In the genomic region with DNA sequence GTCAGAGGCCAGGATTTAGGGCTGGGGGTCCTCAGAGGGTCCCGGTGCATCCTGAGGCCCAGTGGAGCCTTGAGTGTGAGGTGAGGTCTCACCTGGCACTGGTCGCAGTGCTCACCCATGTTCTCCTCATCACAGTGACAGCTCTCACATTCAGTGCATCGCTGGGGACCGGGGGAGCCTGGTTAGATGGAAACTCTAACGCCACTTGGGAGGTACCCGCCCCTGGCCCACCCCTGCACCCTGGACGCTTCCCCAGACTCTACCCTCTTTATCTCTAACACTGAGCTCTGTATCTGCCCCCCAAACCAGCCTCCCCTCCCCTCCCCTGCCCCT, we compare ENCODE assay signal across 12 cellular contexts. TPM values are rescaled to one million over a fixed set of nuclear protein-coding genes. Genes with fewer than 3 reads are reported as not detected.
DNase-seq lines count a peak whose midpoint lies in the region; ATAC-seq, FAIRE-seq and TF ChIP-seq lines count a peak whose summit lies in the region.
"Had no signal": no experiment of that assay in that cellular context is flagged by ENCODE, and none has a peak within 500 bp of the region (broad histone marks: within the 10 kb centered on the region; RNA-seq: fewer than 3 reads in every experiment).

No MANE protein-coding gene starts in this region.

- no peak overlapping the region for H3K18ac ChIP-seq in H1 (ENCODE audit: extremely low read depth, low read length)

- no peak overlapping the region for H3K23ac ChIP-seq in H1 (ENCODE audit: insufficient read length)

- H3K23me2 ChIP-seq in H1 (ENCODE audit: low read depth, low read length): peaks cover 24% of the 10 kb centered on the region

- ATAC-seq in CD8-positive, alpha-beta T cell: peak; percentile 10
- ATAC-seq in esophagus mucosa (no peak), HG02938 (IDR thresholded peaks at IDR 0.05; ENCODE audit: unreplicated experiment) (no peak)

- H4K20me1 ChIP-seq in H1 (replicated peaks in 1 of 2; ENCODE audit: control insufficient read depth in 1 of 2, insufficient read depth in 2 of 2, low read length in 2 of 2): peaks cover 0 to 2% of the 10 kb centered on the region in 2 experiments

- no peak overlapping the region for H2AK5ac ChIP-seq in H1 (ENCODE audit: low read depth, low read length)

- no peak for DNase-seq in CD8-positive, alpha-beta T cell
- no peak for DNase-seq in H1 (ENCODE audit: low read depth in 1 of 2, low spot score in 2 of 2)
- DNase-seq in Ammon's horn (ENCODE audit: low spot score): no peak
- no peak for DNase-seq in activated CD8-positive, alpha-beta memory T cell treated with anti-CD3 and anti-CD28 coated beads for 24 hours
- DNase-seq: NCI-H226 had no signal

- no peak overlapping the region; a peak in 1 of 7 replicates for H3K9ac ChIP-seq in H1 (replicated peaks in 1 of 4; ENCODE audit: extremely low read depth in 1 of 4, low read depth in 3 of 4, low read length in 3 of 4)

- no peak overlapping the region for H4K5ac ChIP-seq in H1 (ENCODE audit: insufficient read length, low read depth, low read length)

- no peak overlapping the region for H3K56ac ChIP-seq in H1 (replicated peaks; ENCODE audit: insufficient read length, low read depth, low read length)

- TF ChIP-seq EP300 in H1 (IDR thresholded peaks at IDR 0.05; ENCODE audit: borderline replicate concordance in 1 of 2, low read depth in 2 of 2, low read length in 2 of 2): no peak

- peaks cover 28% of the 10 kb centered on the region for H3K27me3 ChIP-seq in CD8-positive, alpha-beta T cell (ENCODE audit: insufficient read depth, low read length)
- H3K27me3 ChIP-seq in H1 (replicated peaks in 1 of 4; ENCODE audit: control insufficient read depth in 3 of 4, extremely low read depth in 1 of 4, insufficient read depth in 3 of 4, low read length in 3 of 4): peaks cover 0 to 7% (median 3%) of the 10 kb centered on the region in 4 experiments; a peak in 3 of 7 replicates

- TF ChIP-seq CTCF in CD8-positive, alpha-beta T cell (IDR thresholded peaks at IDR 0.05): no peak
- TF ChIP-seq CTCF in HEK293 (tag by site-specific recombination; IDR thresholded peaks at IDR 0.05) (no peak), H1 (IDR thresholded peaks at IDR 0.05; ENCODE audit: control extremely low read depth in 1 of 3, insufficient read depth in 1 of 3, low read depth in 1 of 3, low read length in 3 of 3) (no peak), nephron (IDR thresholded peaks at IDR 0.05; ENCODE audit: unreplicated experiment in 3 of 3) (no peak)

- H3K9me3 ChIP-seq in CD8-positive, alpha-beta T cell (ENCODE audit: low read length): no peaks in the 10 kb centered on the region
- H3K9me3 ChIP-seq in HEK293 (ENCODE audit: control insufficient read depth, insufficient read depth, low read depth, low read length) (no peaks in the 10 kb centered on the region), H1 (ENCODE audit: insufficient read depth in 2 of 2, low read depth in 1 of 2, low read length in 1 of 2) (no peaks in the 10 kb centered on the region)

- 0 out of 2 replicates have a peak, but pooled peaks cover 2% of the 10 kb centered on the region for H3K79me1 ChIP-seq in H1 (ENCODE audit: low read depth, low read length)

- TF ChIP-seq POLR2A in H1 (IDR thresholded peaks at IDR 0.05; ENCODE audit: control extremely low read depth in 1 of 2, low read depth in 2 of 2, low read length in 2 of 2): no peak

- H3K36me3 Mint-ChIP-seq in CD8-positive, alpha-beta T cell: no peaks in the 10 kb centered on the region
- H3K36me3 Mint-ChIP-seq in nephron (ENCODE audit: low read depth): no peaks in the 10 kb centered on the region

- POLR2A ChIA-PET in CD8-positive, alpha-beta T cell (lab: Charles Lee): no interaction called here
- POLR2A ChIA-PET in HEK293 (lab: Yijun Ruan, JAX): interaction anchor here (0.5 to 3.8 kb wide), 4 partner anchors 35 to 323 kb away, joined by 3 to 22 read pairs (median 5); a partner anchor contains a TSS
- POLR2A ChIA-PET in H1 (lab: Charles Lee; ENCODE audit: partially characterized antibody): interaction anchor here (0.9 to 4.8 kb wide), 3 partner anchors 44 to 59 kb away, joined by 3 to 27 read pairs (median 3); no protein-coding TSS in a partner anchor

- peaks cover 27% of the 10 kb centered on the region for H3K4me1 Mint-ChIP-seq in CD8-positive, alpha-beta T cell (ENCODE audit: low read depth)
- H3K4me1 Mint-ChIP-seq in nephron: peaks cover 50% of the 10 kb centered on the region

- H3K14ac ChIP-seq in H1 (ENCODE audit: insufficient read length): no peak overlapping the region

- no peak overlapping the region for H2BK12ac ChIP-seq in H1 (ENCODE audit: low read depth, low read length)

- H2BK15ac ChIP-seq in H1 (ENCODE audit: low read length): no peak overlapping the region

- no peak overlapping the region for H4K91ac ChIP-seq in H1 (replicated peaks; ENCODE audit: insufficient read length, low read length)

- no peak overlapping the region for H3K27ac ChIP-seq in CD8-positive, alpha-beta T cell (ENCODE audit: low read depth, low read length)
- H3K27ac ChIP-seq in HEK293 (ENCODE audit: extremely low read depth, low read depth, low read length) (no peak overlapping the region), H1 (ENCODE audit: low read depth, low read length) (no peak overlapping the region)

- no peak for TF ChIP-seq RAD21 in H1 (IDR thresholded peaks at IDR 0.05 in 1 of 2, conservative IDR thresholded peaks at IDR 0.05 in 1 of 2; ENCODE audit: low read depth in 2 of 2, low read length in 2 of 2)

- intact Hi-C loops in CD8-positive, alpha-beta T cell (cut with DNase I, micrococcal nuclease): no loop called here

- H3K9me3 Mint-ChIP-seq in CD8-positive, alpha-beta T cell: no peaks in the 10 kb centered on the region
- H3K9me3 Mint-ChIP-seq in nephron: no peaks in the 10 kb centered on the region
- H3K9me3 Mint-ChIP-seq: activated CD4-positive, alpha-beta T cell treated with anti-CD3 and anti-CD28 coated beads, Interleukin-2, amount 10 ng/mL, durations not matched to agents 7 days and 5 days had no signal

- no peak for FAIRE-seq in H1 (lab: Jason Lieb, UNC)

- no peak overlapping the region for H2AFZ ChIP-seq in H1 (ENCODE audit: low read length)

- no peak overlapping the region for H2BK120ac ChIP-seq in H1 (replicated peaks; ENCODE audit: low read depth, low read length)

- no peak overlapping the region for H3K4ac ChIP-seq in H1 (replicated peaks; ENCODE audit: insufficient read length, low read depth, low read length)

- CTCF ChIA-PET in CD8-positive, alpha-beta T cell (lab: Charles Lee): no interaction called here
- CTCF ChIA-PET in HEK293 (lab: Yijun Ruan, JAX) (no interaction called here), H1 (lab: Charles Lee; ENCODE audit: partially characterized antibody) (interaction anchor here (1.0 to 1.9 kb wide), 2 partner anchors 13 to 54 kb away, joined by 3 to 7 read pairs; no protein-coding TSS in a partner anchor)

- peak overlapping the region; percentile 59 to 85 for H3K4me2 ChIP-seq in H1 (ENCODE audit: insufficient read depth in 1 of 2, low read depth in 2 of 2, low read length in 2 of 2)

- H3K4me3 Mint-ChIP-seq in CD8-positive, alpha-beta T cell: peak overlapping the region; percentile 15
- H3K4me3 Mint-ChIP-seq in nephron: peak overlapping the region; percentile 98 to 100 (median 99)
- H3K4me3 Mint-ChIP-seq: activated CD4-positive, alpha-beta T cell treated with anti-CD3 and anti-CD28 coated beads, Interleukin-2, amount 10 ng/mL, durations not matched to agents 7 days and 5 days had no signal

- no peak overlapping the region for H2BK5ac ChIP-seq in H1 (ENCODE audit: low read depth, low read length)

- H3K27me3 Mint-ChIP-seq in CD8-positive, alpha-beta T cell (ENCODE audit: low read depth): peaks cover 69% of the 10 kb centered on the region
- peaks cover 15% of the 10 kb centered on the region for H3K27me3 Mint-ChIP-seq in nephron (ENCODE audit: low read depth)

- no peak overlapping the region for H2BK20ac ChIP-seq in H1 (ENCODE audit: low read length)

- H3K4me1 ChIP-seq in CD8-positive, alpha-beta T cell (ENCODE audit: insufficient read depth, low read length): peaks cover 37% of the 10 kb centered on the region
- H3K4me1 ChIP-seq in HEK293 (ENCODE audit: control insufficient read depth, insufficient read depth, low read length) (peaks cover 6% of the 10 kb centered on the region), H1 (replicated peaks in 1 of 4; ENCODE audit: control insufficient read depth in 3 of 4, insufficient read depth in 4 of 4, low read length in 3 of 4) (peaks cover 0 to 31% (median 19%) of the 10 kb centered on the region in 4 experiments; a peak in 6 of 7 replicates)

- H3K79me2 ChIP-seq in H1 (ENCODE audit: control insufficient read depth in 1 of 2, insufficient read depth in 2 of 2, low read length in 2 of 2): no peaks in the 10 kb centered on the region

- H3K4me3 ChIP-seq in CD8-positive, alpha-beta T cell (ENCODE audit: low read depth, low read length): no peak overlapping the region
- H3K4me3 ChIP-seq in HEK293 (ENCODE audit: low read depth, low read length) (no peak overlapping the region), H1 (ENCODE audit: extremely low read depth in 1 of 4, insufficient read depth in 2 of 4, low read depth in 3 of 4, low read length in 4 of 4) (peak overlapping the region in 1 of 4 experiments; percentile 32; a peak in 2 of 8 replicates)

- no peak overlapping the region for H4K8ac ChIP-seq in H1 (ENCODE audit: extremely low read depth, insufficient read depth, low read length)

- no peaks in the 10 kb centered on the region for H3K36me3 ChIP-seq in CD8-positive, alpha-beta T cell (ENCODE audit: insufficient read depth, low read length)
- H3K36me3 ChIP-seq in HEK293 (ENCODE audit: control insufficient read depth in 2 of 2, insufficient read depth in 1 of 2, low read length in 2 of 2) (no peaks in the 10 kb centered on the region), H1 (ENCODE audit: control insufficient read depth in 2 of 4, insufficient read depth in 4 of 4, low read length in 3 of 4) (no peaks in the 10 kb centered on the region)

- 27% methylated on average over 2 of the region's 7 CpGs; no CpG with 5 or more reads in 1 of the 2 experiments for whole genome bisulfite sequencing in H1 (ENCODE audit: extremely low coverage in 1 of 2, insufficient coverage in 1 of 2, insufficient read length in 1 of 2, insufficient replicate concordance in 2 of 2, low coverage in 1 of 2, low lambda C conversion rate in 2 of 2, missing lambda C conversion rate in 1 of 2), 2 experiments

- no peak overlapping the region for H3K27ac Mint-ChIP-seq in CD8-positive, alpha-beta T cell
- peak overlapping the region in 1 of 3 experiments; percentile 90 for H3K27ac Mint-ChIP-seq in nephron
- H3K27ac Mint-ChIP-seq: activated CD4-positive, alpha-beta T cell treated with anti-CD3 and anti-CD28 coated beads, Interleukin-2, amount 10 ng/mL, durations not matched to agents 7 days and 5 days had no signal

RNA-seq across cellular contexts. Expression of a gene that starts 3.0 kb away (rescaled TPM):
- not detected for total RNA-seq in CD8-positive, alpha-beta T cell
- 1.8 and 2.3 TPM in 2 replicates for total RNA-seq in H1 (2021; fragmentation: NEBNext Ultra II Directional; extraction: Animal tissue kit (Norgen Biotek cat#: 25700))
- polyA plus RNA-seq in H1 (2011; rRNA removed): 2.6 and 6.8 TPM in 2 replicates
- polyA plus RNA-seq in H1 (2011; cell fraction: cytosol; rRNA removed): 10.7 TPM
- 7.4 TPM for polyA plus RNA-seq in H1 (2011; cell fraction: nucleus; rRNA removed)
- 1.6 to 4.2 TPM (median 3.0 TPM) in 4 replicates for polyA plus RNA-seq in H1 (2012, experiment 1 of 2)
- 0.50 TPM for polyA plus RNA-seq in H1 (2012, experiment 2 of 2)
- 5.9 TPM for polyA plus RNA-seq in H1 (2013, experiment 1 of 2)
- polyA plus RNA-seq in H1 (2013, experiment 2 of 2): 6.1 TPM
- 0.61 and 4.4 TPM in 2 replicates for polyA minus RNA-seq in H1 (2011; rRNA and poly(A)+ RNA removed)
- 1.6 TPM for polyA minus RNA-seq in H1 (2011; cell fraction: cytosol; rRNA and poly(A)+ RNA removed)
- polyA minus RNA-seq in H1 (2011; cell fraction: nucleus; rRNA and poly(A)+ RNA removed): 2.0 TPM
- 0.24 TPM for total RNA-seq in esophagus mucosa
- total RNA-seq: activated CD4-positive, alpha-beta T cell treated with anti-CD3 and anti-CD28 coated beads, Interleukin-2, amount 10 ng/mL, durations not matched to agents 7 days and 5 days; HT1080; kidney epithelial cell had no signal

RNA-seq across cellular contexts. Expression of a gene that starts 5.4 kb away (rescaled TPM):
- not detected for total RNA-seq in CD8-positive, alpha-beta T cell
- total RNA-seq in H1 (2021; fragmentation: NEBNext Ultra II Directional; extraction: Animal tissue kit (Norgen Biotek cat#: 25700)): 11.3 and 12.6 TPM in 2 replicates
- polyA plus RNA-seq in H1 (2011; rRNA removed): 13.3 and 21.5 TPM in 2 replicates
- 14.1 TPM for polyA plus RNA-seq in H1 (2011; cell fraction: cytosol; rRNA removed)
- polyA plus RNA-seq in H1 (2011; cell fraction: nucleus; rRNA removed): 28.9 TPM
- 9.4 to 14.2 TPM (median 13.5 TPM) in 4 replicates for polyA plus RNA-seq in H1 (2012, experiment 1 of 2)
- 6.2 TPM for polyA plus RNA-seq in H1 (2012, experiment 2 of 2)
- 9.1 TPM for polyA plus RNA-seq in H1 (2013, experiment 1 of 2)
- 8.2 TPM for polyA plus RNA-seq in H1 (2013, experiment 2 of 2)
- polyA minus RNA-seq in H1 (2011; rRNA and poly(A)+ RNA removed): 5.0 and 6.0 TPM in 2 replicates
- polyA minus RNA-seq in H1 (2011; cell fraction: cytosol; rRNA and poly(A)+ RNA removed): 5.9 TPM
- polyA minus RNA-seq in H1 (2011; cell fraction: nucleus; rRNA and poly(A)+ RNA removed): 14.8 TPM
- total RNA-seq in esophagus mucosa: 12.1 TPM

RNA-seq across cellular contexts. Expression of a gene that starts 32.8 kb away (rescaled TPM):
- total RNA-seq in CD8-positive, alpha-beta T cell: 1 to 10 TPM; 3.0 to 4.0 TPM
- total RNA-seq in H1 (2021; fragmentation: NEBNext Ultra II Directional; extraction: Animal tissue kit (Norgen Biotek cat#: 25700)): 25.3 and 28.0 TPM in 2 replicates
- polyA plus RNA-seq in H1 (2011; rRNA removed): 15.9 and 28.8 TPM in 2 replicates
- 24.4 TPM for polyA plus RNA-seq in H1 (2011; cell fraction: cytosol; rRNA removed)
- polyA plus RNA-seq in H1 (2011; cell fraction: nucleus; rRNA removed): 60.9 TPM
- polyA plus RNA-seq in H1 (2012, experiment 1 of 2): 19.8 to 30.7 TPM (median 28.0 TPM) in 4 replicates
- 23.3 TPM for polyA plus RNA-seq in H1 (2012, experiment 2 of 2)
- 23.1 TPM for polyA plus RNA-seq in H1 (2013, experiment 1 of 2)
- polyA plus RNA-seq in H1 (2013, experiment 2 of 2): 22.3 TPM
- polyA minus RNA-seq in H1 (2011; rRNA and poly(A)+ RNA removed): 12.6 and 13.4 TPM in 2 replicates
- 15.0 TPM for polyA minus RNA-seq in H1 (2011; cell fraction: cytosol; rRNA and poly(A)+ RNA removed)
- polyA minus RNA-seq in H1 (2011; cell fraction: nucleus; rRNA and poly(A)+ RNA removed): 28.2 TPM
- total RNA-seq in esophagus mucosa: 9.2 TPM

RNA-seq across cellular contexts. Expression of a gene that starts 33.2 kb away (rescaled TPM):
- total RNA-seq in CD8-positive, alpha-beta T cell: under 1 TPM; 0.60 to 0.81 TPM
- 1.2 and 2.5 TPM in 2 replicates for total RNA-seq in H1 (2021; fragmentation: NEBNext Ultra II Directional; extraction: Animal tissue kit (Norgen Biotek cat#: 25700))
- polyA plus RNA-seq in H1 (2011; rRNA removed): 4.6 and 10.0 TPM in 2 replicates
- 6.5 TPM for polyA plus RNA-seq in H1 (2011; cell fraction: cytosol; rRNA removed)
- polyA plus RNA-seq in H1 (2011; cell fraction: nucleus; rRNA removed): 10.6 TPM
- 1.4 to 3.3 TPM (median 2.6 TPM) in 4 replicates for polyA plus RNA-seq in H1 (2012, experiment 1 of 2)
- 1.8 TPM for polyA plus RNA-seq in H1 (2012, experiment 2 of 2)
- polyA plus RNA-seq in H1 (2013, experiment 1 of 2): 3.3 TPM
- 2.7 TPM for polyA plus RNA-seq in H1 (2013, experiment 2 of 2)
- 0.63 and 1.6 TPM in 2 replicates for polyA minus RNA-seq in H1 (2011; rRNA and poly(A)+ RNA removed)
- polyA minus RNA-seq in H1 (2011; cell fraction: cytosol; rRNA and poly(A)+ RNA removed): 1.7 TPM
- polyA minus RNA-seq in H1 (2011; cell fraction: nucleus; rRNA and poly(A)+ RNA removed): 7.8 TPM
- total RNA-seq in esophagus mucosa: 1.3 TPM

RNA-seq across cellular contexts. Expression of a gene that starts 38.0 kb away (rescaled TPM):
- 1 to 10 TPM; 2.7 to 5.3 TPM for total RNA-seq in CD8-positive, alpha-beta T cell
- total RNA-seq in H1 (2021; fragmentation: NEBNext Ultra II Directional; extraction: Animal tissue kit (Norgen Biotek cat#: 25700)): 4.1 and 4.2 TPM in 2 replicates
- polyA plus RNA-seq in H1 (2011; rRNA removed): 4.1 and 6.0 TPM in 2 replicates
- 4.6 TPM for polyA plus RNA-seq in H1 (2011; cell fraction: cytosol; rRNA removed)
- polyA plus RNA-seq in H1 (2011; cell fraction: nucleus; rRNA removed): 9.1 TPM
- polyA plus RNA-seq in H1 (2012, experiment 1 of 2): 1.7 to 7.5 TPM (median 4.9 TPM) in 4 replicates
- polyA plus RNA-seq in H1 (2012, experiment 2 of 2): 2.1 TPM
- 1.8 TPM for polyA plus RNA-seq in H1 (2013, experiment 1 of 2)
- polyA plus RNA-seq in H1 (2013, experiment 2 of 2): 2.8 TPM
- 1.6 and 2.4 TPM in 2 replicates for polyA minus RNA-seq in H1 (2011; rRNA and poly(A)+ RNA removed)
- polyA minus RNA-seq in H1 (2011; cell fraction: cytosol; rRNA and poly(A)+ RNA removed): not detected
- polyA minus RNA-seq in H1 (2011; cell fraction: nucleus; rRNA and poly(A)+ RNA removed): 3.5 TPM
- 11.7 TPM for total RNA-seq in esophagus mucosa

Comparison
In these comparisons a context has a peak if more than half of its experiments do, and no peak if none do; other contexts are left out.
1. RNA of a gene that starts 5.4 kb away (total RNA-seq): 12.1 TPM in esophagus mucosa (single experiment) and 11.3 to 12.6 TPM in H1; not detected in CD8-positive, alpha-beta T cell; every median in the first group is over 10 times any median in the second.